ENCODE assay signal across 16 cellular contexts in genomic region chr10:23614483-23614882, GRCh38.
DNase-seq lines count a peak whose midpoint lies in the region; ATAC-seq and TF ChIP-seq lines count a peak whose summit lies in the region.
"Had no signal": no experiment of that assay in that cellular context is flagged by ENCODE, and none has a peak within 500 bp of the region (broad histone marks: within the 10 kb centered on the region; RNA-seq: fewer than 3 reads in every experiment).

No MANE protein-coding gene starts in this region.

- no peak overlapping the region for H3K4me3 ChIP-seq in GM12865 (ENCODE audit: low read depth, low read length)
- H3K4me3 ChIP-seq: BLaER1 treated with 17β-estradiol and CSF1 and Interleukin-3, amounts not matched to agents 10 nM and 100 nM; gastrocnemius medialis; skin epidermis; transverse colon had no signal

- no peak for TF ChIP-seq CTCF in GM12865 (IDR thresholded peaks at IDR 0.05; ENCODE audit: insufficient read depth, low read depth, low read length, missing control alignments)

- ATAC-seq in GM19043 (IDR thresholded peaks at IDR 0.05; ENCODE audit: low read depth, unreplicated experiment) (peak; percentile 22), GM21825 (IDR thresholded peaks at IDR 0.05; ENCODE audit: unreplicated experiment) (peak; percentile 45), HG03354 (IDR thresholded peaks at IDR 0.05; ENCODE audit: poor library complexity, severe bottlenecking, unreplicated experiment) (peak; percentile 37)
- ATAC-seq: activated CD4-positive, CD25-positive, alpha-beta regulatory T cell treated with anti-CD3 and anti-CD28 coated beads, Interleukin-2, amount 50 U/mL, for 24 hours; gastrocnemius medialis had no signal

- peak; percentile 2 for DNase-seq in GM12865 (ENCODE audit: low read depth)
- no peak for DNase-seq in NCI-H146 treated with DMSO at 0.1 percent for 48 hours (lab: John Stamatoyannopoulos, UW; ENCODE audit: unreplicated experiment)
- no peak for DNase-seq in C1 segment of cervical spinal cord (lab: John Stamatoyannopoulos, UW)
- DNase-seq in iPS-NIHi7 (ENCODE audit: extremely low spot score), result no peak
- no peak for DNase-seq in NCI-H146 (lab: John Stamatoyannopoulos, UW)
- DNase-seq: activated gamma-delta T cell treated with Interleukin-2 at 50 U/mL for 16 hours, cortex of kidney, gastrocnemius medialis, SHP77 treated with DMSO at 0.1 percent for 48 hours, transverse colon had no signal
